Comparison of ENCODE assay signal across 31 cellular contexts in the genomic region with DNA sequence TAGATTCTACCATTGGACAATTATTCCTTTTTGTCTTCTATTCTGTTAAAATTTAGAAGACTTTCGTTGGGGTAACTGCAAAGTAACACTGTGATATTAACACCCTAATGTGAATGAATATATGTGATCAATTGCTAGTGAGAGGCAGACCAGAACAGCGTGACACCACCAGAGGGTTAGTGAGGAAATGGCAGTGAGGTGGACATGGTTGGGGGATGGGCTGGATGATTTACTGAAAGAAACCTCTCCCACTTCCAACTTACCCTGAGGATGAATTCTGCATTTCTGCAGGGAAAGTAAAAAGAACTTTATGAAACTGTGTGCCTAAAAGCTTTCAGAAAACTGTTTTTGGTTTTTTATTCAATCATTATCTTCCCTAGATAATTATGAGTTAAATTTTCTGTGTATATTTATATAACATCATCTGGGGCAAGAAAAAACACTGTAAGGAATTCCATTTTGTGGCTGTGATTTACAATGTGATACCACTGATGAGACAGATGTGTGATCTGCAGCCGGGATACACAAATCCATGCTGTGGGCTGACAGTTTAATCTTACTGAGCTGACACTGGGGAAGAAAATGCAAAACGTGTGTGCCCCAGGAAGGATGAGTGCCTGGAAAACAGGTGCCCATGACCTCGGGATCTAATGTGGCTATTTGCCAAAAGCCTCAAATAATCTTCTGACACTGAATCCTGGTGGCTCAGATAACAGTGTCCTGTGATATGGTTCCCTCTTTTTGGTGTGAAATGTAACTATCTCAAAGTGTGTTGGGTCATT. TPM values are rescaled to one million over a fixed set of nuclear protein-coding genes. Genes with fewer than 3 reads are reported as not detected.
"Had no signal": no experiment of that assay in that cellular context is flagged by ENCODE, and none has a peak within 500 bp of the region (broad histone marks: within the 10 kb centered on the region; RNA-seq: fewer than 3 reads in every experiment).

No MANE protein-coding gene starts in this region.

- H3K27ac Mint-ChIP-seq: activated CD8-positive, alpha-beta T cell treated with anti-CD3 and anti-CD28 coated beads for 36 hours; activated naive CD4-positive, alpha-beta T cell treated with anti-CD3 and anti-CD28 coated beads, Interleukin-2, amount 50 U/mL, for 24 hours; activated naive CD8-positive, alpha-beta T cell treated with anti-CD3 and anti-CD28 coated beads, Interleukin-2, amount 50 U/mL, for 24 hours; activated T-helper 2 cell treated with anti-CD3 and anti-CD28 coated beads, Interferon-gamma antibody, Interleukin-2, Interleukin-4, amounts not matched to agents 10 μg/mL and 5 μg/mL and 100 μg/mL, durations not matched to agents 14 hours and 24 hours and 36 hours; effector memory CD8-positive, alpha-beta T cell; naive thymus-derived CD8-positive, alpha-beta T cell; stimulated activated effector memory CD8-positive, alpha-beta T cell treated with anti-CD3 and anti-CD28 coated beads, Interleukin-12 subunit alpha, Interleukin-12 subunit beta, amount 100 ng/mL, for 72 hours; stimulated activated naive CD8-positive, alpha-beta T cell treated with anti-CD3 and anti-CD28 coated beads, Interleukin-15, Interleukin-2, amounts not matched to agents 100 ng/mL and 50 ng/mL, for 24 hours had no signal

- H3K36me3 Mint-ChIP-seq: activated naive CD4-positive, alpha-beta T cell treated with anti-CD3 and anti-CD28 coated beads, Interleukin-2, amount 50 U/mL, for 24 hours; naive thymus-derived CD8-positive, alpha-beta T cell; stimulated activated effector memory CD8-positive, alpha-beta T cell treated with anti-CD3 and anti-CD28 coated beads, Interleukin-12 subunit alpha, Interleukin-12 subunit beta, amount 100 ng/mL, for 72 hours had no signal

- H3K9me3 ChIP-seq: gastrocnemius medialis, pancreas, prostate gland, thoracic aorta had no signal

- DNase-seq: activated CD4-positive, alpha-beta T cell treated with anti-CD3 and anti-CD28 coated beads, Interleukin-2, amount 50 U/mL, for 1 hour; activated CD4-positive, CD25-positive, alpha-beta regulatory T cell treated with anti-CD3 and anti-CD28 coated beads, Interleukin-2, amount 50 U/mL, for 72 hours; activated CD8-positive, alpha-beta T cell treated with anti-CD3 and anti-CD28 coated beads for 36 hours; activated naive CD8-positive, alpha-beta T cell treated with anti-CD3 and anti-CD28 coated beads, Interleukin-2, amount 50 U/mL, for 24 hours; activated T-cell treated with anti-CD3 and anti-CD28 coated beads, Interleukin-2, amount 50 U/mL, for 4 hours; amygdala; caudate nucleus; cortex of kidney; effector memory CD8-positive, alpha-beta T cell; erythroblast; gastrocnemius medialis; glutamatergic neuron; islet precursor cell; left ventricle myocardium superior; midbrain; naive thymus-derived CD8-positive, alpha-beta T cell; nucleus accumbens; pancreas; retina; small intestine; stimulated activated CD4-positive, alpha-beta T cell treated with anti-CD3 and anti-CD28 coated beads, Interleukin-4, amount 100 ng/mL, for 24 hours; trophoblast cell; WERI-Rb-1 had no signal

- H3K4me1 Mint-ChIP-seq: activated naive CD4-positive, alpha-beta T cell treated with anti-CD3 and anti-CD28 coated beads, Interleukin-2, amount 50 U/mL, for 24 hours; activated naive CD8-positive, alpha-beta T cell treated with anti-CD3 and anti-CD28 coated beads, Interleukin-2, amount 50 U/mL, for 24 hours; naive thymus-derived CD8-positive, alpha-beta T cell; neural crest cell; stimulated activated effector memory CD8-positive, alpha-beta T cell treated with anti-CD3 and anti-CD28 coated beads, Interleukin-12 subunit alpha, Interleukin-12 subunit beta, amount 100 ng/mL, for 72 hours had no signal

- H3K4me3 Mint-ChIP-seq: activated CD8-positive, alpha-beta T cell treated with anti-CD3 and anti-CD28 coated beads for 36 hours; activated naive CD4-positive, alpha-beta T cell treated with anti-CD3 and anti-CD28 coated beads, Interleukin-2, amount 50 U/mL, for 24 hours; activated naive CD8-positive, alpha-beta T cell treated with anti-CD3 and anti-CD28 coated beads, Interleukin-2, amount 50 U/mL, for 24 hours; activated T-cell treated with anti-CD3 and anti-CD28 coated beads, Interleukin-2, amount 50 U/mL, for 4 hours; effector memory CD8-positive, alpha-beta T cell; naive thymus-derived CD8-positive, alpha-beta T cell; neural crest cell; stimulated activated effector memory CD8-positive, alpha-beta T cell treated with anti-CD3 and anti-CD28 coated beads, Interleukin-12 subunit alpha, Interleukin-12 subunit beta, amount 100 ng/mL, for 72 hours; stimulated activated naive CD8-positive, alpha-beta T cell treated with anti-CD3 and anti-CD28 coated beads, Interleukin-15, Interleukin-2, amounts not matched to agents 100 ng/mL and 50 ng/mL, for 24 hours had no signal

- H3K27me3 Mint-ChIP-seq: activated naive CD4-positive, alpha-beta T cell treated with anti-CD3 and anti-CD28 coated beads, Interleukin-2, amount 50 U/mL, for 24 hours; effector memory CD8-positive, alpha-beta T cell had no signal

- ATAC-seq: activated CD8-positive, alpha-beta T cell treated with anti-CD3 and anti-CD28 coated beads for 36 hours; activated naive CD8-positive, alpha-beta T cell treated with anti-CD3 and anti-CD28 coated beads, Interleukin-2, amount 50 U/mL, for 24 hours; activated T-cell treated with anti-CD3 and anti-CD28 coated beads, Interleukin-2, amount 50 U/mL, for 4 hours; effector memory CD8-positive, alpha-beta T cell; gastrocnemius medialis; left ventricle myocardium superior; naive thymus-derived CD8-positive, alpha-beta T cell; pancreas; sciatic nerve; stimulated activated effector memory CD8-positive, alpha-beta T cell treated with anti-CD3 and anti-CD28 coated beads, Interleukin-12 subunit alpha, Interleukin-12 subunit beta, amount 100 ng/mL, for 72 hours had no signal

RNA-seq across cellular contexts. Expression of a gene that starts 10.3 kb away (rescaled TPM):
- total RNA-seq: activated CD8-positive, alpha-beta T cell treated with anti-CD3 and anti-CD28 coated beads for 36 hours; activated T-cell treated with anti-CD3 and anti-CD28 coated beads, Interleukin-2, amount 50 U/mL, for 4 hours; activated T-helper 2 cell treated with anti-CD3 and anti-CD28 coated beads, Interferon-gamma antibody, Interleukin-2, Interleukin-4, amounts not matched to agents 10 μg/mL and 5 μg/mL and 100 μg/mL, durations not matched to agents 14 hours and 24 hours and 36 hours; naive thymus-derived CD8-positive, alpha-beta T cell had no signal
